In the genomic region with DNA sequence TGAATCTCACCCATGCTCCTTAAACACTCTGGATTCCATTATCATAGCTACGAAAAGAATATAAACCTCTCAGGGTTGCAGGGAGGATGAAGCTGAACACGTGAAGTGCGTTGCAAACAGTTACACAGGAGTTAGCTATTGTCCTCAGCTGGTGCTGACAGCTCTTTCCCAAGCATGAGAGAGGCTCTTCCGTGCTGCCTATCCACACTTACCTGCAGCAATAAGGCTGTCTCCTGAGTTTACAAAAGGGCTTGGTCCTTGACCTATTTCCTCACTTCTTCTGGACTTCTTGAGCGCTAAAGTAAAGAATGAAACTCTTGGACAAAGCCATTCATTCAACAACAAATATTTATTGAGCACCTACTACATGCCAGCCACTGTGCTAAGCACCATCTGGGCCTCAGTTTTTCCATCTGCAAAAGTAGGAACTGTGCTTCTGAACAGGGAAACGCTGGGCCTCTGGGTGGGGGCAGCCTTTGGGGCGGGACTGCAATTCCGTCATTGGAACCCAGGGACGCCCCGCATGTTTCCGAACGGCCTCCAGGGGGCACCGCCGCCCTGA, we compare ENCODE assay signal across 1 cellular context.
TF ChIP-seq lines count a peak whose summit lies in the region.

No MANE protein-coding gene starts in this region.

TF ChIP-seq in K562, 482 proteins besides CTCF, POLR2A, EP300 and RAD21 (continues in another document):
- TF ChIP-seq ETV5 (CRISPR knock-in tag; IDR thresholded peaks at IDR 0.05; ENCODE audit: low read depth): no peak
- TF ChIP-seq ETV6 (IDR thresholded peaks at IDR 0.05; ENCODE audit: borderline replicate concordance in 1 of 2, low read depth in 2 of 2, low read length in 1 of 2): no peak
- no peak for TF ChIP-seq ETV6 (CRISPR knock-in tag; IDR thresholded peaks at IDR 0.05; ENCODE audit: borderline replicate concordance)
- peak; percentile 4 for TF ChIP-seq ZFP36 (IDR thresholded peaks at IDR 0.05; ENCODE audit: low read depth, low read length, partially characterized antibody)
- TF ChIP-seq ZNF24 (IDR thresholded peaks at IDR 0.05): no peak
- TF ChIP-seq SIX5 (IDR thresholded peaks at IDR 0.05; ENCODE audit: borderline replicate concordance in 1 of 2, insufficient read depth in 1 of 2, low read depth in 1 of 2, low read length in 2 of 2): no peak
- peak in 1 of 2 experiments; percentile 93; a peak in 1 of 4 replicates for TF ChIP-seq MAZ (CRISPR knock-in tag; conservative IDR thresholded peaks at IDR 0.05 in 1 of 2, IDR thresholded peaks at IDR 0.05 in 1 of 2)
- TF ChIP-seq ZBTB11 (CRISPR knock-in tag; IDR thresholded peaks at IDR 0.05): peak in 1 of 3 experiments; percentile 83; a peak in 1 of 6 replicates
- no peak for TF ChIP-seq ELF2 (CRISPR knock-in tag; IDR thresholded peaks at IDR 0.05)
- no peak for TF ChIP-seq JUNB (CRISPR knock-in tag; conservative IDR thresholded peaks at IDR 0.05)
- no peak for TF ChIP-seq GABPB1 (CRISPR knock-in tag; IDR thresholded peaks at IDR 0.05)
- no peak for TF ChIP-seq BRD9 (IDR thresholded peaks at IDR 0.05; ENCODE audit: low read depth, partially characterized antibody)
- no peak for TF ChIP-seq ZNF561 (CRISPR knock-in tag; conservative IDR thresholded peaks at IDR 0.05)
- TF ChIP-seq, protein P1, sequence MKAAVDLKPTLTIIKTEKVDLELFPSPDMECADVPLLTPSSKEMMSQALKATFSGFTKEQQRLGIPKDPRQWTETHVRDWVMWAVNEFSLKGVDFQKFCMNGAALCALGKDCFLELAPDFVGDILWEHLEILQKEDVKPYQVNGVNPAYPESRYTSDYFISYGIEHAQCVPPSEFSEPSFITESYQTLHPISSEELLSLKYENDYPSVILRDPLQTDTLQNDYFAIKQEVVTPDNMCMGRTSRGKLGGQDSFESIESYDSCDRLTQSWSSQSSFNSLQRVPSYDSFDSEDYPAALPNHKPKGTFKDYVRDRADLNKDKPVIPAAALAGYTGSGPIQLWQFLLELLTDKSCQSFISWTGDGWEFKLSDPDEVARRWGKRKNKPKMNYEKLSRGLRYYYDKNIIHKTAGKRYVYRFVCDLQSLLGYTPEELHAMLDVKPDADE (conservative IDR thresholded peaks at IDR 0.05; ENCODE audit: control insufficient read depth, low read depth, low read length): no peak
- no peak for TF ChIP-seq E2F6 (IDR thresholded peaks at IDR 0.05; ENCODE audit: borderline replicate concordance in 1 of 2, extremely low read depth in 1 of 2, insufficient read depth in 1 of 2, insufficient read length in 1 of 2, low read depth in 1 of 2, low read length in 1 of 2, poor library complexity in 1 of 2, severe bottlenecking in 1 of 2)
- TF ChIP-seq SMC3 (conservative IDR thresholded peaks at IDR 0.05; ENCODE audit: insufficient read depth, low read depth, low read length): peak; percentile 72
- TF ChIP-seq STAG1 (CRISPR knock-in tag; IDR thresholded peaks at IDR 0.05; ENCODE audit: borderline replicate concordance): 0 out of 2 replicates have a peak, but pooled peaks have one; percentile 52
- no peak for TF ChIP-seq ZNF280B (CRISPR knock-in tag; IDR thresholded peaks at IDR 0.05)
- no peak for TF ChIP-seq U2AF1 (optimal IDR thresholded peaks at IDR 0.05; ENCODE audit: low read depth, low read length)
- TF ChIP-seq, protein P2, sequence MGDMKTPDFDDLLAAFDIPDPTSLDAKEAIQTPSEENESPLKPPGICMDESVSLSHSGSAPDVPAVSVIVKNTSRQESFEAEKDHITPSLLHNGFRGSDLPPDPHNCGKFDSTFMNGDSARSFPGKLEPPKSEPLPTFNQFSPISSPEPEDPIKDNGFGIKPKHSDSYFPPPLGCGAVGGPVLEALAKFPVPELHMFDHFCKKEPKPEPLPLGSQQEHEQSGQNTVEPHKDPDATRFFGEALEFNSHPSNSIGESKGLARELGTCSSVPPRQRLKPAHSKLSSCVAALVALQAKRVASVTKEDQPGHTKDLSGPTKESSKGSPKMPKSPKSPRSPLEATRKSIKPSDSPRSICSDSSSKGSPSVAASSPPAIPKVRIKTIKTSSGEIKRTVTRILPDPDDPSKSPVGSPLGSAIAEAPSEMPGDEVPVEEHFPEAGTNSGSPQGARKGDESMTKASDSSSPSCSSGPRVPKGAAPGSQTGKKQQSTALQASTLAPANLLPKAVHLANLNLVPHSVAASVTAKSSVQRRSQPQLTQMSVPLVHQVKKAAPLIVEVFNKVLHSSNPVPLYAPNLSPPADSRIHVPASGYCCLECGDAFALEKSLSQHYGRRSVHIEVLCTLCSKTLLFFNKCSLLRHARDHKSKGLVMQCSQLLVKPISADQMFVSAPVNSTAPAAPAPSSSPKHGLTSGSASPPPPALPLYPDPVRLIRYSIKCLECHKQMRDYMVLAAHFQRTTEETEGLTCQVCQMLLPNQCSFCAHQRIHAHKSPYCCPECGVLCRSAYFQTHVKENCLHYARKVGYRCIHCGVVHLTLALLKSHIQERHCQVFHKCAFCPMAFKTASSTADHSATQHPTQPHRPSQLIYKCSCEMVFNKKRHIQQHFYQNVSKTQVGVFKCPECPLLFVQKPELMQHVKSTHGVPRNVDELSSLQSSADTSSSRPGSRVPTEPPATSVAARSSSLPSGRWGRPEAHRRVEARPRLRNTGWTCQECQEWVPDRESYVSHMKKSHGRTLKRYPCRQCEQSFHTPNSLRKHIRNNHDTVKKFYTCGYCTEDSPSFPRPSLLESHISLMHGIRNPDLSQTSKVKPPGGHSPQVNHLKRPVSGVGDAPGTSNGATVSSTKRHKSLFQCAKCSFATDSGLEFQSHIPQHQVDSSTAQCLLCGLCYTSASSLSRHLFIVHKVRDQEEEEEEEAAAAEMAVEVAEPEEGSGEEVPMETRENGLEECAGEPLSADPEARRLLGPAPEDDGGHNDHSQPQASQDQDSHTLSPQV (IDR thresholded peaks at IDR 0.05): no peak
- peak in 1 of 3 experiments; percentile 13 for TF ChIP-seq YY1 (IDR thresholded peaks at IDR 0.05; ENCODE audit: borderline replicate concordance in 1 of 3, control insufficient read depth in 1 of 3, extremely low read depth in 1 of 3, insufficient read depth in 3 of 3, insufficient read length in 1 of 3, insufficient replicate concordance in 2 of 3, low read depth in 1 of 3, low read length in 2 of 3)
- no peak for TF ChIP-seq CREB5 (CRISPR knock-in tag; IDR thresholded peaks at IDR 0.05)
- peak in 1 of 2 experiments; percentile 64; a peak in 1 of 4 replicates for TF ChIP-seq RCOR1 (IDR thresholded peaks at IDR 0.05; ENCODE audit: borderline replicate concordance in 1 of 2, low read depth in 2 of 2, low read length in 2 of 2)
- TF ChIP-seq ADNP (tag; IDR thresholded peaks at IDR 0.05): peak; percentile 56; the same call in 1 of the 2 replicates
- peak; percentile 68; the same call in 1 of the 2 replicates for TF ChIP-seq CREM (IDR thresholded peaks at IDR 0.05; ENCODE audit: low read depth)
- no peak for TF ChIP-seq SMAD3 (CRISPR knock-in tag; conservative IDR thresholded peaks at IDR 0.05)
- TF ChIP-seq ELF4 (CRISPR knock-in tag; IDR thresholded peaks at IDR 0.05): 0 out of 2 replicates have a peak, but pooled peaks have one; percentile 11
- TF ChIP-seq ZZZ3 (IDR thresholded peaks at IDR 0.05): no peak
- 0 out of 2 replicates have a peak, but pooled peaks have one; percentile 8 for TF ChIP-seq ZNF384 (IDR thresholded peaks at IDR 0.05; ENCODE audit: low read depth, low read length)
- TF ChIP-seq ZNF707 (CRISPR knock-in tag; conservative IDR thresholded peaks at IDR 0.05): no peak
- TF ChIP-seq PHF21A (IDR thresholded peaks at IDR 0.05; ENCODE audit: borderline replicate concordance, low read depth): no peak
- TF ChIP-seq HDAC2 (IDR thresholded peaks at IDR 0.05): no peak
- no peak for TF ChIP-seq SMARCA4 (IDR thresholded peaks at IDR 0.05)
- TF ChIP-seq ELF1 (tag; IDR thresholded peaks at IDR 0.05): 0 out of 2 replicates have a peak, but pooled peaks have one; percentile 48
- TF ChIP-seq ERF (CRISPR knock-in tag; IDR thresholded peaks at IDR 0.05): peak; percentile 26; the same call in 1 of the 2 replicates
- TF ChIP-seq RNF2 (IDR thresholded peaks at IDR 0.05): no peak
- TF ChIP-seq CTCFL (IDR thresholded peaks at IDR 0.05; ENCODE audit: borderline replicate concordance, insufficient read depth, low read depth, low read length, poor library complexity, severe bottlenecking): peak; percentile 41
- TF ChIP-seq, protein P3, sequence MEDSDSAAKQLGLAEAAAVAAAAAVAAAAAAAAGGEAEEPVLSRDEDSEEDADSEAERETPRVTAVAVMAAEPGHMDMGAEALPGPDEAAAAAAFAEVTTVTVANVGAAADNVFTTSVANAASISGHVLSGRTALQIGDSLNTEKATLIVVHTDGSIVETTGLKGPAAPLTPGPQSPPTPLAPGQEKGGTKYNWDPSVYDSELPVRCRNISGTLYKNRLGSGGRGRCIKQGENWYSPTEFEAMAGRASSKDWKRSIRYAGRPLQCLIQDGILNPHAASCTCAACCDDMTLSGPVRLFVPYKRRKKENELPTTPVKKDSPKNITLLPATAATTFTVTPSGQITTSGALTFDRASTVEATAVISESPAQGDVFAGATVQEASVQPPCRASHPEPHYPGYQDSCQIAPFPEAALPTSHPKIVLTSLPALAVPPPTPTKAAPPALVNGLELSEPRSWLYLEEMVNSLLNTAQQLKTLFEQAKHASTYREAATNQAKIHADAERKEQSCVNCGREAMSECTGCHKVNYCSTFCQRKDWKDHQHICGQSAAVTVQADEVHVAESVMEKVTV (CRISPR knock-in tag; IDR thresholded peaks at IDR 0.05): peak; percentile 72
- TF ChIP-seq RBM22 (IDR thresholded peaks at IDR 0.05; ENCODE audit: low read depth, low read length, poor library complexity, severe bottlenecking): no peak
